In the genomic region with DNA sequence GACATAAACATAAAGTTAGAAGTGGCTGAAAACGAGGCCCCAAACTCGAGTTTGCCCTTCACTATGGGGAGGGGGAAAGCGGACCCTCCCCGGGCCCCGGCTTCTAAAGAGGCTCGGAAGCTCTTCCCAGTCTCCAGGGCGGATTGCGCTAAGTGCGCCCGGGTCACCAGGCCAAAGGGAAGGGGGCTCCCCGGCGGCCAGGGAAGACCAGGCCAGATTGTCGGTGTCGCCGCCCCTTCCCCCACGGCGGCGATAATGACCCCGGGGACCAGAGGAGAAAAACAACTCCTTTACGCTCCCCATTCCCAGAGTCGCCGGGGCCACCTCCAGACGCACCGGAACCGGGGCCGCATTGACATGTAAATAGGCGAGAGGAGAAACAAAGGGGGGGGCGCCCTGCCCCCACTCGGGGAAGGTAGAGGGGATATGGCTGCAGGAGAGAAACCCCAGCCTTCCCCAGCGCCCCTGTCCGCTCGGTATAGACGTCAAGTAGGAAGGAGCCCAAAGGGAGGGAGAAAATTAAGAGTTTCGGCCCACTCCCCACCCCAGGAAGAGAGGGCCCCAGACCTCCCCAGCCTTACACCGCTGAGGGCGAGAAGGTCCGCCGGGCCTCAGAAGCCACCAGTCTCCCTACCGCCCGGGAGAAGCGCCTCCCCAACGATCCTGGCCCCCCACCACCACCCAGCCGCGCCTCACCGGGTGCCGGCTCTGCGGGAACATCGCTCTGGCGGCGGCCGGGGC, we compare ENCODE assay signal across 8 cellular contexts. TPM values are rescaled to one million over a fixed set of nuclear protein-coding genes. Genes with fewer than 3 reads are reported as not detected.
DNase-seq lines count a peak whose midpoint lies in the region; ATAC-seq and TF ChIP-seq lines count a peak whose summit lies in the region.

No MANE protein-coding gene starts in this region.

- peaks cover 41% of the 10 kb centered on the region for H3K4me1 ChIP-seq in suprapubic skin

- peak; percentile 4 for ATAC-seq in left lobe of liver
- no peak for ATAC-seq in omental fat pad (ENCODE audit: low FRiP score)

- peak overlapping the region; percentile 66 for H3K4me3 ChIP-seq in suprapubic skin

- DNase-seq in Caki2 (ENCODE audit: low read depth) = peak; percentile 47
- peak; percentile 11 for DNase-seq in LoVo (ENCODE audit: low spot score)
- DNase-seq in caudate nucleus (lab: John Stamatoyannopoulos, UW) = peak in 23 of 61 donors; percentile 9 to 60 (median 35)
- DNase-seq in left lobe of liver (ENCODE audit: low spot score) = peak; percentile 69
- peak; percentile 77 to 83 for DNase-seq in suprapubic skin (ENCODE audit: low spot score in 2 of 2)
- no peak for DNase-seq in omental fat pad (ENCODE audit: low spot score)
- no peak for DNase-seq in NCI-H2107 (lab: John Stamatoyannopoulos, UW)
- no peak for DNase-seq in SHP77 treated with DMSO at 0.1 percent for 48 hours (lab: John Stamatoyannopoulos, UW)

- in situ Hi-C loops in Caki2 (cut with HindIII; ENCODE audit: low pct_unique_long_range_greater_than_20kb, low sequenced_read_pairs) = no loop called here

- TF ChIP-seq CTCF in suprapubic skin (IDR thresholded peaks at IDR 0.05) (no peak), omental fat pad (IDR thresholded peaks at IDR 0.05) (no peak)

- H3K36me3 ChIP-seq in suprapubic skin = no peaks in the 10 kb centered on the region

- H3K9me3 ChIP-seq in suprapubic skin = no peaks in the 10 kb centered on the region

- H3K27me3 ChIP-seq in suprapubic skin = no peaks in the 10 kb centered on the region

- peak overlapping the region; percentile 64 for H3K27ac ChIP-seq in caudate nucleus (ENCODE audit: low read depth, low read length)
- H3K27ac ChIP-seq in suprapubic skin = peak overlapping the region; percentile 96

- no peak for TF ChIP-seq POLR2A in suprapubic skin (IDR thresholded peaks at IDR 0.05)

- WGBS in suprapubic skin = under 1% methylated on average over 44 of the region's 51 CpGs

- TF ChIP-seq EP300 in suprapubic skin (IDR thresholded peaks at IDR 0.05) = no peak

RNA-seq across cellular contexts. Expression of a gene that starts 1.7 kb away (rescaled TPM):
- 40.6 and 67.8 TPM in 2 replicates for total RNA-seq in Caki2 (2014; rRNA removed; shearing (Covaris generic); ENCODE audit: low replicate concordance)
- 36.6 TPM for total RNA-seq in left lobe of liver
- total RNA-seq in suprapubic skin = 10 to 100 TPM; 34.8 to 73.5 (median 47.5) TPM
- 100 to 1,000 TPM in 1 of 4 donors, 10 to 100 TPM in 3; 75.3 to 136 (median 80.1) TPM for total RNA-seq in omental fat pad

Comparison
In these comparisons a context has a peak if more than half of its experiments do, and no peak if none do; other contexts are left out.
1. DNase-seq: peak in Caki2 (single experiment), LoVo (single experiment), left lobe of liver (single experiment) and suprapubic skin (2 of 2); none in omental fat pad (single experiment), NCI-H2107 (single experiment) and SHP77 treated with DMSO at 0.1 percent for 48 hours (single experiment).